ENCODE assay signal across 26 cellular contexts in genomic region chr5:159593518-159594073, GRCh38.
DNase-seq lines count a peak whose midpoint lies in the region; ATAC-seq, FAIRE-seq and TF ChIP-seq lines count a peak whose summit lies in the region.
"Had no signal": no experiment of that assay in that cellular context is flagged by ENCODE, and none has a peak within 500 bp of the region (broad histone marks: within the 10 kb centered on the region; RNA-seq: fewer than 3 reads in every experiment).

No MANE protein-coding gene starts in this region.

- peaks cover 17% of the 10 kb centered on the region in 2 donors for H3K27me3 Mint-ChIP-seq in stimulated activated naive B cell treated with anti-CD40 and anti-IgM and Interleukin-4, amounts not matched to agents 10 μg/mL and 1 μg/mL and 100 μg/mL, for 72 hours
- H3K27me3 Mint-ChIP-seq: CD4-positive, alpha-beta T cell had no signal

- DNase-seq in MV-4-11 (lab: John Stamatoyannopoulos, UW) (peak; percentile 5), esophagus muscularis mucosa (ENCODE audit: extremely low spot score) (peak; percentile 3), RCC 7860 (ENCODE audit: low spot score) (no peak), ascending aorta (ENCODE audit: low spot score in 2 of 2) (no peak)
- DNase-seq in stimulated activated naive B cell treated with anti-CD40 and anti-IgM and Interleukin-4, amounts not matched to agents 10 μg/mL and 1 μg/mL and 100 μg/mL, for 72 hours: peak; percentile 16
- DNase-seq: 8988T; ACHN; AML-193; BE2C; CD4-positive, alpha-beta T cell; CD8-positive, alpha-beta memory T cell; DMS 273 treated with DMSO at 0.1 percent for 48 hours; DMS79; EL; GDM1; GOT3; HFFc6 had no signal

- ATAC-seq in GM21717 (IDR thresholded peaks at IDR 0.05; ENCODE audit: unreplicated experiment) (peak; percentile 61), GM21360 (IDR thresholded peaks at IDR 0.05; ENCODE audit: unreplicated experiment) (no peak)
- ATAC-seq in stimulated activated naive B cell treated with anti-CD40 and anti-IgM and Interleukin-4, amounts not matched to agents 10 μg/mL and 1 μg/mL and 100 μg/mL, for 72 hours (replicated peaks): peak; percentile 81 to 85
- ATAC-seq: A549 had no signal

- H3K4me3 Mint-ChIP-seq in stimulated activated naive B cell treated with anti-CD40 and anti-IgM and Interleukin-4, amounts not matched to agents 10 μg/mL and 1 μg/mL and 100 μg/mL, for 72 hours: no peak overlapping the region
- H3K4me3 Mint-ChIP-seq: CD14-positive monocyte; CD4-positive, alpha-beta T cell; CD8-positive, alpha-beta memory T cell; HFFc6 had no signal

- H3K9me3 ChIP-seq in esophagus muscularis mucosa (no peaks in the 10 kb centered on the region), ascending aorta (no peaks in the 10 kb centered on the region)
- H3K9me3 ChIP-seq: BE2C, HAP-1 had no signal

- H3K4me1 ChIP-seq in esophagus muscularis mucosa (no peaks in the 10 kb centered on the region), ascending aorta (no peaks in the 10 kb centered on the region)
- H3K4me1 ChIP-seq: A549; BE2C; BLaER1 treated with 17β-estradiol and CSF1 and Interleukin-3, amounts not matched to agents 10 nM and 100 nM; HAP-1 had no signal

- H3K36me3 ChIP-seq in esophagus muscularis mucosa: no peaks in the 10 kb centered on the region
- H3K36me3 ChIP-seq in ascending aorta: no peaks in the 10 kb centered on the region
- H3K36me3 ChIP-seq: BE2C; BLaER1 treated with 17β-estradiol and CSF1 and Interleukin-3, amounts not matched to agents 10 nM and 100 nM; HAP-1 had no signal

- H3K9me3 Mint-ChIP-seq in stimulated activated naive B cell treated with anti-CD40 and anti-IgM and Interleukin-4, amounts not matched to agents 10 μg/mL and 1 μg/mL and 100 μg/mL, for 72 hours: peaks cover 13 to 21% of the 10 kb centered on the region in 2 donors

- H3K4me3 ChIP-seq in esophagus muscularis mucosa (no peak overlapping the region), ascending aorta (no peak overlapping the region)
- H3K4me3 ChIP-seq: A549; BLaER1 treated with 17β-estradiol and CSF1 and Interleukin-3, amounts not matched to agents 10 nM and 100 nM; HAP-1 had no signal

- H3K27ac ChIP-seq in esophagus muscularis mucosa (replicated peaks in 1 of 4): no peak overlapping the region
- H3K27ac ChIP-seq in ascending aorta: no peak overlapping the region
- H3K27ac ChIP-seq: A549; BLaER1 treated with 17β-estradiol and CSF1 and Interleukin-3, amounts not matched to agents 10 nM and 100 nM had no signal

- H3K27me3 ChIP-seq in esophagus muscularis mucosa (no peaks in the 10 kb centered on the region), ascending aorta (no peaks in the 10 kb centered on the region)
- H3K27me3 ChIP-seq: BE2C; BLaER1 treated with 17β-estradiol and CSF1 and Interleukin-3, amounts not matched to agents 10 nM and 100 nM had no signal

- 31% methylated on average over 1 of the region's 1 CpG for WGBS in esophagus muscularis mucosa

- intact Hi-C loops in esophagus muscularis mucosa (cut with DNase I) (no loop called here), ascending aorta (cut with DNase I) (no loop called here)

- no peak for TF ChIP-seq POLR2A in esophagus muscularis mucosa (IDR thresholded peaks at IDR 0.05; ENCODE audit: low read depth)

- no peak for TF ChIP-seq EP300 in esophagus muscularis mucosa (IDR thresholded peaks at IDR 0.05)

- H3K27ac Mint-ChIP-seq in stimulated activated naive B cell treated with anti-CD40 and anti-IgM and Interleukin-4, amounts not matched to agents 10 μg/mL and 1 μg/mL and 100 μg/mL, for 72 hours: no peak overlapping the region
- H3K27ac Mint-ChIP-seq: CD14-positive monocyte; CD4-positive, alpha-beta T cell; HFFc6 had no signal

- peaks cover 6 to 7% of the 10 kb centered on the region in 2 donors for H3K4me1 Mint-ChIP-seq in stimulated activated naive B cell treated with anti-CD40 and anti-IgM and Interleukin-4, amounts not matched to agents 10 μg/mL and 1 μg/mL and 100 μg/mL, for 72 hours
- H3K4me1 Mint-ChIP-seq: CD14-positive monocyte; CD8-positive, alpha-beta memory T cell had no signal

- no peak for FAIRE-seq in RCC 7860 (lab: Jason Lieb, UNC)
- FAIRE-seq: A549, D721Med, GM12892, H54 had no signal

- TF ChIP-seq CTCF in esophagus muscularis mucosa (IDR thresholded peaks at IDR 0.05): no peak
- no peak for TF ChIP-seq CTCF in ascending aorta (IDR thresholded peaks at IDR 0.05)

- H3K36me3 Mint-ChIP-seq in stimulated activated naive B cell treated with anti-CD40 and anti-IgM and Interleukin-4, amounts not matched to agents 10 μg/mL and 1 μg/mL and 100 μg/mL, for 72 hours: peaks cover 0 to 7% of the 10 kb centered on the region in 2 donors
- H3K36me3 Mint-ChIP-seq: CD14-positive monocyte had no signal

Comparison
In these comparisons a context has a peak if more than half of its experiments do, and no peak if none do; other contexts are left out.
1. DNase-seq: peak in MV-4-11 (single experiment), esophagus muscularis mucosa (single experiment) and stimulated activated naive B cell treated with anti-CD40 and anti-IgM and Interleukin-4, amounts not matched to agents 10 μg/mL and 1 μg/mL and 100 μg/mL, for 72 hours (single experiment); none in RCC 7860 (single experiment) and ascending aorta (0 of 2).